In the genomic region with DNA sequence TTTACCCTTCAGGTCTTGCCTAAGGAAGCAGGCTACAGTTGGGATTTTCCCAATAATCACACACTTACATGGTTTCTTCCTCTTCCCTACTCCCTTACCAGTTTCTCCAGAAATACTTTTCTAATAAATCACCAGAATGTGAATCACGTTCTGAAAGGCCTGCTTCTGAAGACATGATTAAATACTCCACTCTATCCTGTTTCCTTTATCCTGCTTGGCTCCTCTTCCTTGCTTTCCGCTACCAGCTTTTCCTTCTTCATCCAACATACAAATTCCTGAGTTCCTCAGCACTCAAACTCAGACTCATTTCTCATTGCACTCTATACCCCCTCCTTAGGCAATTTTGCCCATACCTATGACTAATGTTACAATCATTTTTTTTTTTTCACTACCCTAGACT, we compare ENCODE assay signal across 1 cellular context.
A peak's percentile ranks its signal among the peaks of the same experiment; 100 is the strongest.
TF ChIP-seq lines count a peak whose summit lies in the region.

No MANE protein-coding gene starts in this region.

TF ChIP-seq in H1, 55 proteins besides CTCF, POLR2A, EP300 and RAD21 (continued from another document):
- peak; percentile 47 for TF ChIP-seq TAF7 (optimal IDR thresholded peaks at IDR 0.05; ENCODE audit: borderline replicate concordance, low read depth, low read length)
TF ChIP-seq in H1: peak in this region for 1.
